23 cellular contexts compared by ENCODE assay signal in genomic region chr11:63530021-63530420, GRCh38. TPM values are rescaled to one million over a fixed set of nuclear protein-coding genes. Genes with fewer than 3 reads are reported as not detected.
DNase-seq lines count a peak whose midpoint lies in the region; ATAC-seq and TF ChIP-seq lines count a peak whose summit lies in the region.
"Had no signal": no experiment of that assay in that cellular context is flagged by ENCODE, and none has a peak within 500 bp of the region (broad histone marks: within the 10 kb centered on the region; RNA-seq: fewer than 3 reads in every experiment).

No MANE protein-coding gene starts in this region.

- DNase-seq in H9, result peak; percentile 43
- DNase-seq in central memory CD8-positive, alpha-beta T cell (ENCODE audit: low spot score in 2 of 2), result no peak
- peak in 26 of 49 donors; percentile 12 to 69 (median 33) for DNase-seq in substantia nigra (lab: John Stamatoyannopoulos, UW)
- no peak for DNase-seq in NCI-H2107 (lab: John Stamatoyannopoulos, UW)
- no peak for DNase-seq in NCI-H1105 (lab: John Stamatoyannopoulos, UW)
- no peak for DNase-seq in activated CD8-positive, alpha-beta memory T cell treated with anti-CD3 and anti-CD28 coated beads, Interleukin-2, amount 10 ng/mL, durations not matched to agents 7 days and 5 days
- DNase-seq: activated CD4-positive, alpha-beta memory T cell treated with anti-CD3 and anti-CD28 coated beads for 36 hours; adrenal gland; GM23248; mucosa of descending colon; NCI-H1694; NCI-H345; NK-92 treated with Interleukin-12 subunit alpha and Interleukin-12 subunit beta, amount 100 ng/mL, for 24 hours; stimulated activated CD4-positive, alpha-beta T cell treated with anti-CD3 and anti-CD28 coated beads, Interleukin-4, amount 100 ng/mL, for 4 hours had no signal

- no peak overlapping the region for H2AFZ ChIP-seq in H9 (ENCODE audit: low read length)
- H2AFZ ChIP-seq: GM23248 had no signal

- no peak overlapping the region for H2AK5ac ChIP-seq in H9 (ENCODE audit: insufficient read length, low read length)

- H2BK20ac ChIP-seq in H9 (ENCODE audit: low read depth, low read length, poor library complexity, severe bottlenecking), result peak overlapping the region; percentile 97

- H3K27ac ChIP-seq in H9 (ENCODE audit: insufficient read length, low read depth, low read length), result peak overlapping the region; percentile 88
- H3K27ac ChIP-seq in layer of hippocampus (ENCODE audit: low read depth, low read length), result peak overlapping the region; percentile 75
- H3K27ac ChIP-seq in substantia nigra (ENCODE audit: low read depth, low read length, poor library complexity, severe bottlenecking), result peak overlapping the region; percentile 78
- H3K27ac ChIP-seq: adrenal gland, GM23248 had no signal

- TF ChIP-seq CTCF in H9 (conservative IDR thresholded peaks at IDR 0.05), result no peak

- H3K4ac ChIP-seq in H9 (ENCODE audit: low read depth, low read length), result no peak overlapping the region; the same call in 1 of the 2 replicates

- H4K20me1 ChIP-seq in H9 (ENCODE audit: control insufficient read depth, insufficient read depth, insufficient read length), result no peaks in the 10 kb centered on the region

- H3K9ac ChIP-seq in H9 (ENCODE audit: extremely low read depth, insufficient read length, low read length), result peak overlapping the region; percentile 0
- H3K9ac ChIP-seq: GM23248 had no signal

- H3K9me3 ChIP-seq in H9 (ENCODE audit: control insufficient read depth, low read depth, low read length), result no peaks in the 10 kb centered on the region
- H3K9me3 ChIP-seq: adrenal gland, mucosa of descending colon had no signal

- H3K14ac ChIP-seq in H9 (ENCODE audit: insufficient read depth, low read length), result peak overlapping the region; percentile 38; the same call in 1 of the 2 replicates

- peak overlapping the region; percentile 47 for H3K56ac ChIP-seq in H9 (ENCODE audit: insufficient read length, low read depth, low read length)

- H3K23ac ChIP-seq in H9 (ENCODE audit: insufficient read length, low read depth, low read length), result no peak overlapping the region

- no peak overlapping the region for H4K5ac ChIP-seq in H9 (ENCODE audit: insufficient read length, low read depth, low read length)

- no peaks in the 10 kb centered on the region for H3K79me2 ChIP-seq in H9 (ENCODE audit: insufficient read depth, low read length)

- peaks cover 16 to 18% of the 10 kb centered on the region in 2 experiments for H3K9me3 Mint-ChIP-seq in H9
- no peaks in the 10 kb centered on the region for H3K9me3 Mint-ChIP-seq in central memory CD8-positive, alpha-beta T cell
- no peaks in the 10 kb centered on the region for H3K9me3 Mint-ChIP-seq in activated CD8-positive, alpha-beta memory T cell treated with anti-CD3 and anti-CD28 coated beads, Interleukin-2, amount 10 ng/mL, durations not matched to agents 7 days and 5 days (ENCODE audit: low read depth)

- no CpG with 5 or more reads among the region's 2 CpGs for WGBS in H9 (ENCODE audit: extremely low coverage, insufficient read length, low lambda C conversion rate)

- peaks cover 15% of the 10 kb centered on the region; the same call in 1 of the 2 replicates for H3K4me1 ChIP-seq in H9 (ENCODE audit: insufficient read depth, low read length)
- H3K4me1 ChIP-seq: adrenal gland had no signal

- H3K27ac Mint-ChIP-seq in H9, result peak overlapping the region; percentile 95 to 98 (median 97)
- H3K27ac Mint-ChIP-seq in central memory CD8-positive, alpha-beta T cell (ENCODE audit: low read depth), result peak overlapping the region; percentile 92
- H3K27ac Mint-ChIP-seq in activated CD8-positive, alpha-beta memory T cell treated with anti-CD3 and anti-CD28 coated beads, Interleukin-2, amount 10 ng/mL, durations not matched to agents 7 days and 5 days, result no peak overlapping the region
- H3K27ac Mint-ChIP-seq: activated CD4-positive, alpha-beta memory T cell treated with anti-CD3 and anti-CD28 coated beads for 36 hours had no signal

- H2BK5ac ChIP-seq in H9 (ENCODE audit: insufficient read length, low read length), result no peak overlapping the region

- peaks cover 60 to 64% of the 10 kb centered on the region in 2 experiments for H3K4me1 Mint-ChIP-seq in H9
- H3K4me1 Mint-ChIP-seq in central memory CD8-positive, alpha-beta T cell, result peaks cover 53% of the 10 kb centered on the region
- peaks cover 42% of the 10 kb centered on the region for H3K4me1 Mint-ChIP-seq in activated CD8-positive, alpha-beta memory T cell treated with anti-CD3 and anti-CD28 coated beads, Interleukin-2, amount 10 ng/mL, durations not matched to agents 7 days and 5 days

- peak overlapping the region; percentile 19 to 50; a peak in 3 of 5 replicates for H3K4me3 Mint-ChIP-seq in H9
- peak overlapping the region; percentile 26 for H3K4me3 Mint-ChIP-seq in central memory CD8-positive, alpha-beta T cell
- no peak overlapping the region for H3K4me3 Mint-ChIP-seq in activated CD8-positive, alpha-beta memory T cell treated with anti-CD3 and anti-CD28 coated beads, Interleukin-2, amount 10 ng/mL, durations not matched to agents 7 days and 5 days
- H3K4me3 Mint-ChIP-seq: activated CD4-positive, alpha-beta memory T cell treated with anti-CD3 and anti-CD28 coated beads for 36 hours had no signal

- H3K79me1 ChIP-seq in H9 (ENCODE audit: insufficient read depth, low read depth, low read length, poor library complexity, severe bottlenecking), result no peaks in the 10 kb centered on the region

- peak overlapping the region; percentile 50 for H2BK120ac ChIP-seq in H9 (ENCODE audit: low read depth, low read length, poor library complexity, severe bottlenecking)

- peak overlapping the region; percentile 8 for H3K18ac ChIP-seq in H9 (ENCODE audit: insufficient read length, low read depth, low read length)

- CTCF ChIA-PET in activated CD8-positive, alpha-beta memory T cell treated with anti-CD3 and anti-CD28 coated beads, Interleukin-2, amount 10 ng/mL, durations not matched to agents 7 days and 5 days (lab: Charles Lee), result interaction anchor here (1.3 kb wide), 1 partner anchor 10 kb away, joined by 4 read pairs; no protein-coding TSS in a partner anchor

- H3K27me3 ChIP-seq in H9 (ENCODE audit: insufficient read depth, low read length), result no peaks in the 10 kb centered on the region
- H3K27me3 ChIP-seq in layer of hippocampus (ENCODE audit: control insufficient read depth, insufficient read depth, low read length), result no peaks in the 10 kb centered on the region
- H3K27me3 ChIP-seq: adrenal gland had no signal

- no peak overlapping the region for H3T11ph ChIP-seq in H9 (ENCODE audit: low read length)

- H3K27me3 Mint-ChIP-seq in H9 (ENCODE audit: low read depth), result no peaks in the 10 kb centered on the region
- no peaks in the 10 kb centered on the region for H3K27me3 Mint-ChIP-seq in central memory CD8-positive, alpha-beta T cell
- no peaks in the 10 kb centered on the region for H3K27me3 Mint-ChIP-seq in activated CD8-positive, alpha-beta memory T cell treated with anti-CD3 and anti-CD28 coated beads, Interleukin-2, amount 10 ng/mL, durations not matched to agents 7 days and 5 days
- H3K27me3 Mint-ChIP-seq: activated CD4-positive, alpha-beta memory T cell treated with anti-CD3 and anti-CD28 coated beads for 36 hours had no signal

- H3K23me2 ChIP-seq in H9 (ENCODE audit: insufficient read length, low read depth, low read length, poor library complexity, severe bottlenecking), result no peaks in the 10 kb centered on the region

- no peak for ATAC-seq in central memory CD8-positive, alpha-beta T cell (replicated peaks; ENCODE audit: extremely low read depth, poor library complexity, severe bottlenecking)
- ATAC-seq in HG03159 (IDR thresholded peaks at IDR 0.05; ENCODE audit: unreplicated experiment), result no peak
- ATAC-seq in activated CD8-positive, alpha-beta memory T cell treated with anti-CD3 and anti-CD28 coated beads, Interleukin-2, amount 10 ng/mL, durations not matched to agents 7 days and 5 days, result no peak
- ATAC-seq: mucosa of descending colon had no signal

- H4K91ac ChIP-seq in H9 (ENCODE audit: insufficient read length, low read depth, low read length), result no peak overlapping the region

- no peak overlapping the region for H2BK15ac ChIP-seq in H9 (ENCODE audit: low read depth, low read length)

- peaks cover 3 to 10% (median 6%) of the 10 kb centered on the region in 3 experiments for H3K36me3 Mint-ChIP-seq in H9 (ENCODE audit: insufficient read depth in 1 of 3, low read depth in 3 of 3)
- peaks cover 5% of the 10 kb centered on the region for H3K36me3 Mint-ChIP-seq in central memory CD8-positive, alpha-beta T cell (ENCODE audit: insufficient read depth)
- peaks cover 2% of the 10 kb centered on the region for H3K36me3 Mint-ChIP-seq in activated CD8-positive, alpha-beta memory T cell treated with anti-CD3 and anti-CD28 coated beads, Interleukin-2, amount 10 ng/mL, durations not matched to agents 7 days and 5 days
- H3K36me3 Mint-ChIP-seq: activated CD4-positive, alpha-beta memory T cell treated with anti-CD3 and anti-CD28 coated beads for 36 hours had no signal

- H3K4me2 ChIP-seq in H9 (ENCODE audit: insufficient read depth, insufficient read length, low read length), result no peak overlapping the region

- no peak overlapping the region for H4K8ac ChIP-seq in H9 (replicated peaks; ENCODE audit: insufficient read length, low read depth, low read length)

- H2BK12ac ChIP-seq in H9 (ENCODE audit: insufficient read length, low read depth, low read length), result no peak overlapping the region

RNA-seq across cellular contexts. Expression of gene PLAAT4, which starts 6.6 kb away (rescaled TPM):
- total RNA-seq in H9 (2021), result 3.1 and 3.5 TPM in 2 replicates
- 100 to 1,000 TPM in 1 of 2 experiments, 10 to 100 TPM in 1; 85.3 to 128 TPM for total RNA-seq in activated CD8-positive, alpha-beta memory T cell treated with anti-CD3 and anti-CD28 coated beads, Interleukin-2, amount 10 ng/mL, durations not matched to agents 7 days and 5 days

RNA-seq across cellular contexts. Expression of gene LGALS12, which starts 24.1 kb away (rescaled TPM):
- total RNA-seq in H9 (2021), result 1.9 and 2.0 TPM in 2 replicates
- under 1 TPM; 0.23 to 0.29 TPM for total RNA-seq in activated CD8-positive, alpha-beta memory T cell treated with anti-CD3 and anti-CD28 coated beads, Interleukin-2, amount 10 ng/mL, durations not matched to agents 7 days and 5 days
- total RNA-seq: activated CD4-positive, alpha-beta memory T cell treated with anti-CD3 and anti-CD28 coated beads for 36 hours; chondrocyte; glomerular endothelial cell; GM23248; HT1080; kidney epithelial cell; osteocyte had no signal

RNA-seq across cellular contexts. Expression of gene PLAAT2, which starts 33.2 kb away (rescaled TPM):
- total RNA-seq in H9 (2021), result 0.31 and 0.52 TPM in 2 replicates
- total RNA-seq in activated CD8-positive, alpha-beta memory T cell treated with anti-CD3 and anti-CD28 coated beads, Interleukin-2, amount 10 ng/mL, durations not matched to agents 7 days and 5 days, result 1 to 10 TPM in 1 of 2 experiments, under 1 TPM in 1; 0.73 to 1.3 TPM
- total RNA-seq: adrenal gland, chondrocyte, glomerular endothelial cell, GM23248, HT1080, kidney epithelial cell, osteocyte, RPMI7951, skeletal muscle tissue had no signal

RNA-seq across cellular contexts. Expression of gene PLAAT5, which starts 39.1 kb away (rescaled TPM):
- 8.5 and 9.6 TPM in 2 replicates for total RNA-seq in H9 (2021)
- under 1 TPM; 0.19 to 0.26 TPM for total RNA-seq in activated CD8-positive, alpha-beta memory T cell treated with anti-CD3 and anti-CD28 coated beads, Interleukin-2, amount 10 ng/mL, durations not matched to agents 7 days and 5 days
- total RNA-seq: glomerular endothelial cell, GM23248, HT1080, osteocyte, RPMI7951 had no signal

Comparison
In these comparisons a context has a peak if more than half of its experiments do, and no peak if none do; other contexts are left out.
1. DNase-seq: peak in H9 (single experiment) and substantia nigra (26 of 49); none in central memory CD8-positive, alpha-beta T cell (0 of 2), NCI-H2107 (single experiment), NCI-H1105 (single experiment) and activated CD8-positive, alpha-beta memory T cell treated with anti-CD3 and anti-CD28 coated beads, Interleukin-2, amount 10 ng/mL, durations not matched to agents 7 days and 5 days (single experiment).
2. RNA of gene PLAAT4, which starts 6.6 kb away (total RNA-seq): 85.3 to 128 TPM in activated CD8-positive, alpha-beta memory T cell treated with anti-CD3 and anti-CD28 coated beads, Interleukin-2, amount 10 ng/mL, durations not matched to agents 7 days and 5 days; 3.1 to 3.5 TPM in H9; every median in the first group is over 10 times any median in the second.
3. Peak in every context shown above with its lines, with median percentiles within 50 percentile points of each other: H3K27ac ChIP-seq.